In genomic region chr4:40192286-40193017, GRCh38 we compare ENCODE assay signal across 10 cellular contexts. TPM values are rescaled to one million over a fixed set of nuclear protein-coding genes. Genes with fewer than 3 reads are reported as not detected.
DNase-seq lines count a peak whose midpoint lies in the region; ATAC-seq, FAIRE-seq and TF ChIP-seq lines count a peak whose summit lies in the region.
"Had no signal": no experiment of that assay in that cellular context is flagged by ENCODE, and none has a peak within 500 bp of the region (broad histone marks: within the 10 kb centered on the region; RNA-seq: fewer than 3 reads in every experiment).

No MANE protein-coding gene starts in this region.

- no peak overlapping the region for H2BK120ac ChIP-seq in H1 (replicated peaks; ENCODE audit: low read depth, low read length)

- CTCF ChIA-PET in H1 (lab: Charles Lee; ENCODE audit: partially characterized antibody), result interaction anchor here (0.6 to 1.7 kb wide), 5 partner anchors 19 to 125 kb away, joined by 3 to 5 read pairs (median 3); no protein-coding TSS in a partner anchor

- H3K4me2 ChIP-seq in H1 (ENCODE audit: insufficient read depth in 1 of 2, low read depth in 2 of 2, low read length in 2 of 2), result peak overlapping the region; percentile 6 to 13; a peak in 1 of 4 replicates

- H3K9me3 ChIP-seq in H1 (ENCODE audit: insufficient read depth in 2 of 2, low read depth in 1 of 2, low read length in 1 of 2) (no peaks in the 10 kb centered on the region), ovary (no peaks in the 10 kb centered on the region)
- H3K9me3 ChIP-seq: thoracic aorta had no signal

- ATAC-seq in GM19438 (IDR thresholded peaks at IDR 0.05; ENCODE audit: low read depth, unreplicated experiment) (peak; percentile 46), HG03469 (IDR thresholded peaks at IDR 0.05; ENCODE audit: unreplicated experiment) (peak; percentile 23)
- ATAC-seq: HCT116 had no signal

- POLR2A ChIA-PET in H1 (lab: Charles Lee; ENCODE audit: partially characterized antibody), result interaction anchor here (1.4 kb wide), 1 partner anchor 118 kb away, joined by 3 read pairs; no protein-coding TSS in a partner anchor

- H3K9ac ChIP-seq in H1 (replicated peaks in 1 of 4; ENCODE audit: extremely low read depth in 1 of 4, low read depth in 3 of 4, low read length in 3 of 4), result no peak overlapping the region

- no peaks in the 10 kb centered on the region for H3K79me1 ChIP-seq in H1 (ENCODE audit: low read depth, low read length)

- intact Hi-C loops in ovary (cut with DNase I), result no loop called here

- H2BK20ac ChIP-seq in H1 (ENCODE audit: low read length), result no peak overlapping the region

- no peak for FAIRE-seq in H1 (lab: Jason Lieb, UNC)

- no peak overlapping the region for H3K14ac ChIP-seq in H1 (ENCODE audit: insufficient read length)

- TF ChIP-seq RAD21 in H1 (IDR thresholded peaks at IDR 0.05 in 1 of 2, conservative IDR thresholded peaks at IDR 0.05 in 1 of 2; ENCODE audit: low read depth in 2 of 2, low read length in 2 of 2), result no peak

- no peaks in the 10 kb centered on the region for H3K79me2 ChIP-seq in H1 (ENCODE audit: control insufficient read depth in 1 of 2, insufficient read depth in 2 of 2, low read length in 2 of 2)

- H3K4me1 ChIP-seq in H1 (replicated peaks in 1 of 4; ENCODE audit: control insufficient read depth in 3 of 4, insufficient read depth in 4 of 4, low read length in 3 of 4) (peaks cover 6 to 24% (median 17%) of the 10 kb centered on the region in 4 experiments), ovary (ENCODE audit: insufficient read depth) (peaks cover 2% of the 10 kb centered on the region)

- TF ChIP-seq CTCF in GM12864 (IDR thresholded peaks at IDR 0.05; ENCODE audit: low read depth, low read length, missing control alignments) (peak; percentile 14), H1 (IDR thresholded peaks at IDR 0.05; ENCODE audit: control extremely low read depth in 1 of 3, insufficient read depth in 1 of 3, low read depth in 1 of 3, low read length in 3 of 3) (no peak), ovary (IDR thresholded peaks at IDR 0.05) (no peak)

- H3K36me3 ChIP-seq in H1 (ENCODE audit: control insufficient read depth in 2 of 4, insufficient read depth in 4 of 4, low read length in 3 of 4), result no peaks in the 10 kb centered on the region
- no peaks in the 10 kb centered on the region for H3K36me3 ChIP-seq in ovary
- H3K36me3 ChIP-seq: thoracic aorta had no signal

- H3K4me3 ChIP-seq in GM12864 (ENCODE audit: low read depth, low read length), result peak overlapping the region; percentile 97
- H3K4me3 ChIP-seq in H1 (ENCODE audit: extremely low read depth in 1 of 4, insufficient read depth in 2 of 4, low read depth in 3 of 4, low read length in 4 of 4), result no peak overlapping the region
- H3K4me3 ChIP-seq in ovary, result no peak overlapping the region
- H3K4me3 ChIP-seq: thoracic aorta had no signal

- no peak overlapping the region for H3K4ac ChIP-seq in H1 (replicated peaks; ENCODE audit: insufficient read length, low read depth, low read length)

- 0 out of 2 replicates have a peak overlapping the region, but pooled peaks have one; percentile 21 for H2AFZ ChIP-seq in H1 (ENCODE audit: low read length)

- no peak overlapping the region for H3K27ac ChIP-seq in H1 (ENCODE audit: low read depth, low read length)
- no peak overlapping the region for H3K27ac ChIP-seq in ovary
- H3K27ac ChIP-seq: thoracic aorta had no signal

- DNase-seq in GM12864 (ENCODE audit: low read depth) (no peak), H1 (ENCODE audit: low read depth in 1 of 2, low spot score in 2 of 2) (peak in 1 of 2 experiments; percentile 41), DMS79 (lab: John Stamatoyannopoulos, UW) (no peak), inferior parietal cortex (ENCODE audit: extremely low spot score) (no peak), ACHN (no peak), ovary (no peak)

- TF ChIP-seq EP300 in H1 (IDR thresholded peaks at IDR 0.05; ENCODE audit: borderline replicate concordance in 1 of 2, low read depth in 2 of 2, low read length in 2 of 2) (no peak), ovary (IDR thresholded peaks at IDR 0.05) (no peak)

- no peak overlapping the region for H4K5ac ChIP-seq in H1 (ENCODE audit: insufficient read length, low read depth, low read length)

- H3K27me3 ChIP-seq in H1 (replicated peaks in 1 of 4; ENCODE audit: control insufficient read depth in 3 of 4, extremely low read depth in 1 of 4, insufficient read depth in 3 of 4, low read length in 3 of 4) (no peaks in the 10 kb centered on the region), ovary (no peaks in the 10 kb centered on the region)

- peak overlapping the region; percentile 49 for H4K91ac ChIP-seq in H1 (replicated peaks; ENCODE audit: insufficient read length, low read length)

- H3K23me2 ChIP-seq in H1 (ENCODE audit: low read depth, low read length), result no peaks in the 10 kb centered on the region

- H3K18ac ChIP-seq in H1 (ENCODE audit: extremely low read depth, low read length), result no peak overlapping the region

- no peak overlapping the region for H4K8ac ChIP-seq in H1 (ENCODE audit: extremely low read depth, insufficient read depth, low read length)

- H3K23ac ChIP-seq in H1 (ENCODE audit: insufficient read length), result no peak overlapping the region

- no peak overlapping the region for H2AK5ac ChIP-seq in H1 (ENCODE audit: low read depth, low read length)

- no peak overlapping the region for H2BK15ac ChIP-seq in H1 (ENCODE audit: low read length)

- H4K20me1 ChIP-seq in H1 (replicated peaks in 1 of 2; ENCODE audit: control insufficient read depth in 1 of 2, insufficient read depth in 2 of 2, low read length in 2 of 2), result no peaks in the 10 kb centered on the region

- in situ Hi-C loops in ACHN (cut with HindIII; ENCODE audit: low pct_ligation_motif_present, low pct_unique_long_range_greater_than_20kb, low sequenced_read_pairs), result no loop called here

- TF ChIP-seq POLR2A in H1 (IDR thresholded peaks at IDR 0.05; ENCODE audit: control extremely low read depth in 1 of 2, low read depth in 2 of 2, low read length in 2 of 2), result no peak
- no peak for TF ChIP-seq POLR2A in ovary (IDR thresholded peaks at IDR 0.05)

- H2BK5ac ChIP-seq in H1 (ENCODE audit: low read depth, low read length), result no peak overlapping the region; the same call in 1 of the 2 replicates

- WGBS in H1 (ENCODE audit: extremely low coverage in 1 of 2, insufficient coverage in 1 of 2, insufficient read length in 1 of 2, insufficient replicate concordance in 2 of 2, low coverage in 1 of 2, low lambda C conversion rate in 2 of 2, missing lambda C conversion rate in 1 of 2), 2 experiments, result 73% methylated on average over 7 of the region's 7 CpGs; no CpG with 5 or more reads in 1 of the 2 experiments
- WGBS in ovary, 3 donors, result 76 to 82% (median 77%) methylated on average over 7 of the region's 7 CpGs

- H2BK12ac ChIP-seq in H1 (ENCODE audit: low read depth, low read length), result 0 out of 2 replicates have a peak overlapping the region, but pooled peaks have one; percentile 51

- H3K56ac ChIP-seq in H1 (replicated peaks; ENCODE audit: insufficient read length, low read depth, low read length), result no peak overlapping the region

TF ChIP-seq in H1, 55 proteins besides CTCF, POLR2A, EP300 and RAD21:
- TF ChIP-seq POU5F1 (IDR thresholded peaks at IDR 0.05; ENCODE audit: low read depth, low read length), result no peak
- no peak for TF ChIP-seq BACH1 (IDR thresholded peaks at IDR 0.05; ENCODE audit: low read length)
- no peak for TF ChIP-seq SAP30 (IDR thresholded peaks at IDR 0.05; ENCODE audit: insufficient read depth, insufficient replicate concordance, low read length)
- no peak for TF ChIP-seq JUN (IDR thresholded peaks at IDR 0.05; ENCODE audit: low read depth, low read length)
- TF ChIP-seq CBX8 (IDR thresholded peaks at IDR 0.05; ENCODE audit: borderline replicate concordance, low read depth, low read length), result no peak
- TF ChIP-seq ZNF274 (IDR thresholded peaks at IDR 0.05; ENCODE audit: borderline replicate concordance, extremely low read depth, low read length), result no peak
- no peak for TF ChIP-seq MAFK (IDR thresholded peaks at IDR 0.05; ENCODE audit: low read depth, low read length)
- TF ChIP-seq FOSL1 (IDR thresholded peaks at IDR 0.05; ENCODE audit: insufficient read depth, low read depth, low read length), result no peak
- TF ChIP-seq POLR2AphosphoS5 (IDR thresholded peaks at IDR 0.05; ENCODE audit: low read depth, low read length), result no peak
- TF ChIP-seq KDM4A (IDR thresholded peaks at IDR 0.05; ENCODE audit: low read depth, low read length, severe bottlenecking), result no peak
- TF ChIP-seq TAF1 (IDR thresholded peaks at IDR 0.05; ENCODE audit: low read depth, low read length), result no peak
- no peak for TF ChIP-seq GABPA (IDR thresholded peaks at IDR 0.05; ENCODE audit: borderline replicate concordance, insufficient read depth, low read length)

RNA-seq across cellular contexts. Expression of gene RHOH, which starts 4.4 kb away (rescaled TPM):
- 5.8 and 6.9 TPM in 2 replicates for total RNA-seq in H1 (2021; fragmentation: NEBNext Ultra II Directional; extraction: Animal tissue kit (Norgen Biotek cat#: 25700))
- polyA plus RNA-seq in H1 (2011; rRNA removed) (2.5 and 5.9 TPM in 2 replicates), ovary (under 1 TPM; 0.31 to 0.98 TPM)
- polyA plus RNA-seq in H1 (2011; cell fraction: cytosol; rRNA removed), result 2.8 TPM
- polyA plus RNA-seq in H1 (2011; cell fraction: nucleus; rRNA removed), result 2.4 TPM
- polyA plus RNA-seq in H1 (2012, experiment 1 of 2), result 4.8 to 6.5 TPM (median 5.4 TPM) in 4 replicates
- 3.1 TPM for polyA plus RNA-seq in H1 (2012, experiment 2 of 2)
- polyA plus RNA-seq in H1 (2013, experiment 1 of 2), result 2.7 TPM
- polyA plus RNA-seq in H1 (2013, experiment 2 of 2), result 2.2 TPM
- 9.9 and 13.6 TPM in 2 replicates for polyA minus RNA-seq in H1 (2011; rRNA and poly(A)+ RNA removed)
- 3.4 TPM for polyA minus RNA-seq in H1 (2011; cell fraction: cytosol; rRNA and poly(A)+ RNA removed)
- polyA minus RNA-seq in H1 (2011; cell fraction: nucleus; rRNA and poly(A)+ RNA removed), result 6.3 TPM
- total RNA-seq in ovary, result 1 to 10 TPM in 4 of 7 donors, under 1 TPM in 3; 0.56 to 3.2 (median 1.0) TPM
